9 cellular contexts compared by ENCODE assay signal in genomic region chr1:151156515-151156819, GRCh38.
A peak's percentile ranks its signal among the peaks of the same experiment; 100 is the strongest.
DNase-seq lines count a peak whose midpoint lies in the region; ATAC-seq, FAIRE-seq and TF ChIP-seq lines count a peak whose summit lies in the region.
"Had no signal": no experiment of that assay in that cellular context is flagged by ENCODE, and none has a peak within 500 bp of the region (broad histone marks: within the 10 kb centered on the region; RNA-seq: fewer than 3 reads in every experiment).

Gene TNFAIP8L2, plus strand, starts transcription at chr1:151156649. Its CDS starts 2,049 bp downstream, at chr1:151158698.

- H3K4me3 Mint-ChIP-seq in memory B cell, result peak within 1 kb of the TSS; percentile 99

- peak within 1 kb of the TSS; percentile 84 for H3K27ac Mint-ChIP-seq in memory B cell

- H3K9me3 Mint-ChIP-seq in memory B cell, result no peaks in the 10 kb centered on the region

- TF ChIP-seq CTCF in GM12864 (IDR thresholded peaks at IDR 0.05; ENCODE audit: low read depth, low read length, missing control alignments), result no peak

- H3K4me3 ChIP-seq in GM12864 (ENCODE audit: low read depth, low read length), result peak within 1 kb of the TSS; percentile 64
- H3K4me3 ChIP-seq: HAP-1 had no signal

- no peak for FAIRE-seq in urothelium cell line (lab: Jason Lieb, UNC)

- peaks cover 26% of the 10 kb centered on the region for H3K4me1 Mint-ChIP-seq in memory B cell

- no peaks in the 10 kb centered on the region for H3K27me3 Mint-ChIP-seq in memory B cell

- peaks cover 12% of the 10 kb centered on the region for H3K36me3 Mint-ChIP-seq in memory B cell

- peak; percentile 69 for ATAC-seq in HG02642 (IDR thresholded peaks at IDR 0.05; ENCODE audit: poor library complexity, unreplicated experiment)
- peak; percentile 89 for ATAC-seq in memory B cell (ENCODE audit: low read depth)
- peak; percentile 82 for ATAC-seq in stimulated activated naive CD8-positive, alpha-beta T cell treated with anti-CD3 and anti-CD28 coated beads, Interleukin-15, Interleukin-2, amounts not matched to agents 100 U/mL and 50 U/mL, for 24 hours
- ATAC-seq in GM18519 (IDR thresholded peaks at IDR 0.05; ENCODE audit: low FRiP score, unreplicated experiment), result no peak

- peak; percentile 34 for DNase-seq in GM12864 (ENCODE audit: low read depth)
- DNase-seq in SKM-1 (lab: John Stamatoyannopoulos, UW; ENCODE audit: unreplicated experiment), result peak; percentile 88
- peak in 3 of 4 experiments; percentile 24 to 75 (median 51) for DNase-seq in activated naive CD4-positive, alpha-beta T cell (lab: John Stamatoyannopoulos, UW)
- DNase-seq in memory B cell (ENCODE audit: low spot score in 2 of 2), result peak; percentile 48 to 53
- peak; percentile 86 for DNase-seq in stimulated activated naive CD8-positive, alpha-beta T cell treated with anti-CD3 and anti-CD28 coated beads, Interleukin-15, Interleukin-2, amounts not matched to agents 100 U/mL and 50 U/mL, for 24 hours
- DNase-seq in urothelium cell line (ENCODE audit: low spot score), result no peak
